ENCODE assay signal across 13 cellular contexts in genomic region chr6:150857906-150858365, GRCh38. TPM values are rescaled to one million over a fixed set of nuclear protein-coding genes. Genes with fewer than 3 reads are reported as not detected.
DNase-seq lines count a peak whose midpoint lies in the region; ATAC-seq, FAIRE-seq and TF ChIP-seq lines count a peak whose summit lies in the region.
"Had no signal": no experiment of that assay in that cellular context is flagged by ENCODE, and none has a peak within 500 bp of the region (broad histone marks: within the 10 kb centered on the region; RNA-seq: fewer than 3 reads in every experiment).

No MANE protein-coding gene starts in this region.

- no peak for FAIRE-seq in endothelial cell of umbilical vein (lab: Jason Lieb, UNC)

- peaks cover 25% of the 10 kb centered on the region for H3K4me1 ChIP-seq in ACC112 (ENCODE audit: control insufficient read depth, insufficient read depth, low read length, unreplicated experiment)
- H3K4me1 ChIP-seq in RWPE2 (ENCODE audit: insufficient read depth, poor library complexity, severe bottlenecking), result peaks cover 33% of the 10 kb centered on the region
- H3K4me1 ChIP-seq in endothelial cell of umbilical vein (ENCODE audit: control insufficient read depth, extremely low read depth, insufficient read depth, low read length), result peaks cover 24% of the 10 kb centered on the region

- no peaks in the 10 kb centered on the region for H3K9me1 ChIP-seq in endothelial cell of umbilical vein (replicated peaks; ENCODE audit: control insufficient read depth, extremely low read depth, insufficient read depth, low read length)

- dilution Hi-C loops in endothelial cell of umbilical vein (cut with MboI; ENCODE audit: extremely low pct_ligation_motif_present, low sequenced_read_pairs), result no loop called here

- DNase-seq in RWPE2 (ENCODE audit: low spot score) (no peak), endothelial cell of umbilical vein (ENCODE audit: low read depth, low spot score) (no peak), osteocyte (ENCODE audit: extremely low spot score, unreplicated experiment) (no peak), midbrain (lab: John Stamatoyannopoulos, UW) (no peak)
- no peak for DNase-seq in activated CD4-positive, alpha-beta T cell treated with anti-CD3 and anti-CD28 coated beads, Interleukin-2, amount 50 U/mL, for 1 hour
- DNase-seq in activated CD8-positive, alpha-beta memory T cell treated with anti-CD3 and anti-CD28 coated beads, Interleukin-2, amount 10 ng/mL, durations not matched to agents 7 days and 5 days, result no peak
- DNase-seq: activated CD4-positive, CD25-positive, alpha-beta regulatory T cell; cortex of kidney; NCI-H2227 treated with DMSO at 0.1 percent for 48 hours; SHP77 had no signal

- no peaks in the 10 kb centered on the region for H3K9me3 Mint-ChIP-seq in osteocyte (ENCODE audit: unreplicated experiment)
- no peaks in the 10 kb centered on the region for H3K9me3 Mint-ChIP-seq in activated CD8-positive, alpha-beta memory T cell treated with anti-CD3 and anti-CD28 coated beads, Interleukin-2, amount 10 ng/mL, durations not matched to agents 7 days and 5 days (ENCODE audit: low read depth)
- H3K9me3 Mint-ChIP-seq: activated T-helper 2 cell treated with anti-CD3 and anti-CD28 coated beads, Interferon-gamma antibody, Interleukin-2, Interleukin-4, amounts not matched to agents 10 μg/mL and 5 μg/mL and 100 μg/mL, durations not matched to agents 14 hours and 24 hours and 36 hours had no signal

- peak; percentile 10 for TF ChIP-seq POLR2A in endothelial cell of umbilical vein (IDR thresholded peaks at IDR 0.05; ENCODE audit: low read depth, low read length)

- peak overlapping the region; percentile 99 for H3K27ac ChIP-seq in ACC112 (ENCODE audit: low read depth, low read length)
- H3K27ac ChIP-seq in RWPE2 (ENCODE audit: poor library complexity, severe bottlenecking), result peak overlapping the region; percentile 97
- H3K27ac ChIP-seq in endothelial cell of umbilical vein (ENCODE audit: insufficient read depth, low read depth, low read length), result peak overlapping the region; percentile 100

- H3K9me3 ChIP-seq in RWPE2 (ENCODE audit: severe bottlenecking) (no peaks in the 10 kb centered on the region), endothelial cell of umbilical vein (replicated peaks; ENCODE audit: control insufficient read depth, insufficient read depth, low read length) (no peaks in the 10 kb centered on the region)

- peak overlapping the region; percentile 30 for H3K4me3 Mint-ChIP-seq in osteocyte (ENCODE audit: unreplicated experiment)
- H3K4me3 Mint-ChIP-seq in activated CD8-positive, alpha-beta memory T cell treated with anti-CD3 and anti-CD28 coated beads, Interleukin-2, amount 10 ng/mL, durations not matched to agents 7 days and 5 days, result no peak overlapping the region

- peak; percentile 5; the same call in 2 of the 3 replicates for ATAC-seq in RWPE2 (ENCODE audit: low read depth)
- no peak for ATAC-seq in activated CD8-positive, alpha-beta memory T cell treated with anti-CD3 and anti-CD28 coated beads, Interleukin-2, amount 10 ng/mL, durations not matched to agents 7 days and 5 days
- ATAC-seq in HG02798 (IDR thresholded peaks at IDR 0.05; ENCODE audit: poor library complexity, unreplicated experiment), result no peak

- intact Hi-C loops in endothelial cell of umbilical vein (cut with micrococcal nuclease), result loop anchor here (1.0 to 5.0 kb wide), 8 partner anchors 7 to 594 kb away; partner anchors contain the start of genes MTHFD1L and RMND1

- H3K79me2 ChIP-seq in ACC112 (ENCODE audit: control insufficient read depth, insufficient read depth, low read length, unreplicated experiment) (no peaks in the 10 kb centered on the region), endothelial cell of umbilical vein (ENCODE audit: control insufficient read depth, insufficient read depth, low read length) (peaks cover 6% of the 10 kb centered on the region)

- H3K36me3 ChIP-seq in ACC112 (ENCODE audit: insufficient read depth, low read length) (no peaks in the 10 kb centered on the region), RWPE2 (ENCODE audit: low read depth) (no peaks in the 10 kb centered on the region; the same call in 1 of the 2 replicates), endothelial cell of umbilical vein (ENCODE audit: control insufficient read depth in 2 of 2, extremely low read depth in 1 of 2, insufficient read depth in 2 of 2, low read length in 2 of 2) (no peaks in the 10 kb centered on the region)

- H4K20me1 ChIP-seq in endothelial cell of umbilical vein (replicated peaks; ENCODE audit: control insufficient read depth, extremely low read depth, insufficient read depth, low read length), result no peaks in the 10 kb centered on the region

- peaks cover 46% of the 10 kb centered on the region for H3K4me1 Mint-ChIP-seq in osteocyte (ENCODE audit: unreplicated experiment)
- peaks cover 16% of the 10 kb centered on the region for H3K4me1 Mint-ChIP-seq in activated CD8-positive, alpha-beta memory T cell treated with anti-CD3 and anti-CD28 coated beads, Interleukin-2, amount 10 ng/mL, durations not matched to agents 7 days and 5 days

- peak overlapping the region; percentile 49 for H3K4me2 ChIP-seq in endothelial cell of umbilical vein (ENCODE audit: insufficient read depth, low read length)

- no peaks in the 10 kb centered on the region for H3K27me3 Mint-ChIP-seq in osteocyte (ENCODE audit: unreplicated experiment)
- H3K27me3 Mint-ChIP-seq in activated CD8-positive, alpha-beta memory T cell treated with anti-CD3 and anti-CD28 coated beads, Interleukin-2, amount 10 ng/mL, durations not matched to agents 7 days and 5 days, result peaks cover 20% of the 10 kb centered on the region

- CTCF ChIA-PET in endothelial cell of umbilical vein (lab: Charles Lee), result no interaction called here
- CTCF ChIA-PET in activated CD8-positive, alpha-beta memory T cell treated with anti-CD3 and anti-CD28 coated beads, Interleukin-2, amount 10 ng/mL, durations not matched to agents 7 days and 5 days (lab: Charles Lee), result interaction anchor here (1.2 kb wide), 1 partner anchor 477 kb away, joined by 3 read pairs; no protein-coding TSS in a partner anchor

- TF ChIP-seq CTCF in RWPE2 (IDR thresholded peaks at IDR 0.05; ENCODE audit: poor library complexity, severe bottlenecking) (no peak), endothelial cell of umbilical vein (IDR thresholded peaks at IDR 0.05; ENCODE audit: extremely low read depth in 1 of 2, insufficient read depth in 1 of 2, low read depth in 1 of 2, low read length in 2 of 2) (no peak), osteocyte (IDR thresholded peaks at IDR 0.05) (no peak)

- POLR2A ChIA-PET in endothelial cell of umbilical vein (lab: Charles Lee), result interaction anchor here (0.6 to 0.8 kb wide), 3 partner anchors 10 to 525 kb away, joined by 3 to 6 read pairs (median 4); no protein-coding TSS in a partner anchor

- H3K27ac Mint-ChIP-seq in osteocyte (ENCODE audit: unreplicated experiment), result peak overlapping the region; percentile 96
- no peak overlapping the region for H3K27ac Mint-ChIP-seq in activated CD8-positive, alpha-beta memory T cell treated with anti-CD3 and anti-CD28 coated beads, Interleukin-2, amount 10 ng/mL, durations not matched to agents 7 days and 5 days
- H3K27ac Mint-ChIP-seq: activated T-helper 2 cell treated with anti-CD3 and anti-CD28 coated beads, Interferon-gamma antibody, Interleukin-2, Interleukin-4, amounts not matched to agents 10 μg/mL and 5 μg/mL and 100 μg/mL, durations not matched to agents 14 hours and 24 hours and 36 hours had no signal

- no peaks in the 10 kb centered on the region for H3K36me3 Mint-ChIP-seq in osteocyte (ENCODE audit: unreplicated experiment)
- peaks cover 5% of the 10 kb centered on the region for H3K36me3 Mint-ChIP-seq in activated CD8-positive, alpha-beta memory T cell treated with anti-CD3 and anti-CD28 coated beads, Interleukin-2, amount 10 ng/mL, durations not matched to agents 7 days and 5 days

- peak overlapping the region; percentile 95 for H3K9ac ChIP-seq in endothelial cell of umbilical vein (replicated peaks; ENCODE audit: extremely low read depth, insufficient read depth, low read length)

- TSS peak; percentile 90 for BruUV-seq in endothelial cell of umbilical vein (replicated peaks; lab: Mats Ljungman, UMichigan)

- H3K27me3 ChIP-seq in ACC112 (ENCODE audit: insufficient read depth, low read length) (no peaks in the 10 kb centered on the region), RWPE2 (ENCODE audit: insufficient read depth, poor library complexity, severe bottlenecking) (no peaks in the 10 kb centered on the region), endothelial cell of umbilical vein (ENCODE audit: control insufficient read depth in 2 of 2, insufficient read depth in 2 of 2, low read length in 2 of 2) (no peaks in the 10 kb centered on the region)

- H2AFZ ChIP-seq in ACC112 (ENCODE audit: low read length, unreplicated experiment) (peak overlapping the region; percentile 2), endothelial cell of umbilical vein (ENCODE audit: low read depth, low read length) (peak overlapping the region; percentile 49)

- H3K4me3 ChIP-seq in ACC112 (ENCODE audit: low read depth, low read length) (peak overlapping the region; percentile 51), RWPE2 (ENCODE audit: severe bottlenecking) (no peak overlapping the region), endothelial cell of umbilical vein (replicated peaks in 1 of 3; ENCODE audit: insufficient read depth in 1 of 3, low read depth in 1 of 3, low read length in 3 of 3) (no peak overlapping the region)

TF ChIP-seq in endothelial cell of umbilical vein, 7 proteins besides CTCF, POLR2A, EP300 and RAD21 (continues in another document):
- TF ChIP-seq FOS (IDR thresholded peaks at IDR 0.05; ENCODE audit: borderline replicate concordance, insufficient read depth, low read length) (no peak), GATA2 (IDR thresholded peaks at IDR 0.05; ENCODE audit: insufficient read depth, insufficient read length, low read depth, low read length) (no peak), EZH2 (IDR thresholded peaks at IDR 0.05; ENCODE audit: borderline replicate concordance, low read depth, low read length, severe bottlenecking) (no peak)
- TF ChIP-seq, protein P1, sequence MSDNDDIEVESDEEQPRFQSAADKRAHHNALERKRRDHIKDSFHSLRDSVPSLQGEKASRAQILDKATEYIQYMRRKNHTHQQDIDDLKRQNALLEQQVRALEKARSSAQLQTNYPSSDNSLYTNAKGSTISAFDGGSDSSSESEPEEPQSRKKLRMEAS (IDR thresholded peaks at IDR 0.05; ENCODE audit: insufficient read depth, insufficient read length), result no peak

RNA-seq across cellular contexts. Expression of gene MTHFD1L, which starts 7.6 kb away (rescaled TPM):
- 120 and 121 TPM in 2 replicates for total RNA-seq in endothelial cell of umbilical vein
- 31.8 and 40.2 TPM in 2 replicates for polyA plus RNA-seq in endothelial cell of umbilical vein
- 53.2 and 57.9 TPM in 2 replicates for polyA plus RNA-seq in endothelial cell of umbilical vein (2011; cell fraction: cytosol; rRNA removed)
- 76.6 and 82.8 TPM in 2 replicates for polyA plus RNA-seq in endothelial cell of umbilical vein (2011; cell fraction: nucleus; rRNA removed)
- polyA plus RNA-seq in endothelial cell of umbilical vein (2012), result 75.2 and 98.6 TPM in 2 replicates
- polyA minus RNA-seq in endothelial cell of umbilical vein, result 65.1 and 70.7 TPM in 2 replicates
- polyA minus RNA-seq in endothelial cell of umbilical vein (2011; cell fraction: cytosol; rRNA and poly(A)+ RNA removed), result 34.5 TPM
- polyA minus RNA-seq in endothelial cell of umbilical vein (2011; cell fraction: nucleus; rRNA and poly(A)+ RNA removed), result 81.5 and 117 TPM in 2 replicates
- 63.2 and 67.0 TPM in 2 replicates for total RNA-seq in osteocyte
- 10 to 100 TPM; 54.1 to 82.8 TPM for total RNA-seq in activated CD8-positive, alpha-beta memory T cell treated with anti-CD3 and anti-CD28 coated beads, Interleukin-2, amount 10 ng/mL, durations not matched to agents 7 days and 5 days
